In the genomic region with DNA sequence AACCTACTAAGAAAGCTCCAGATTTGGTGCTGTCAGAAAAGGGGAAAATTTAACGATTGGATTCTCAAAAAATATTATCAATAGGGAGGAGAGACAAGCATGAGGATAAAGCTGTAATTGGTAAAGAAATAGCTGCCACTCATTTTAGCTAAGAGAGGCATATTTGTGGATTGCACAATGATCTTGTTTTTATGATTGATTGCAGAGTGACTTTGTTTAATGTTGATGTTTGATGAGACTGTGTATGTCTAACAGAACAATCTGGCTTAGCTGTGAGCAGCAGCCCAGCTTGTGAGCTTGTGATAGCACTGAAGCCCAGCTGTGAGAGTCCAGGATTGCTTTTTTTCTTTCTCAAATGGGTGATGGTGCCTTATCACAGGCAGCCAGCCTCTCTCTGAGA, we compare ENCODE assay signal across 23 cellular contexts. TPM values are rescaled to one million over a fixed set of nuclear protein-coding genes. Genes with fewer than 3 reads are reported as not detected.
"Had no signal": no experiment of that assay in that cellular context is flagged by ENCODE, and none has a peak within 500 bp of the region (broad histone marks: within the 10 kb centered on the region; RNA-seq: fewer than 3 reads in every experiment).

No MANE protein-coding gene starts in this region.

- H3K36me3 ChIP-seq: esophagus squamous epithelium, gastrocnemius medialis, heart right ventricle, left lung, lower lobe of right lung had no signal

- ATAC-seq: gastrocnemius medialis, heart right ventricle, left cardiac atrium, left lung, left ventricle myocardium superior, lower lobe of right lung, mucosa of descending colon had no signal

- DNase-seq: dermis blood vessel endothelial cell; dorsolateral prefrontal cortex; effector CD4-positive, alpha-beta T cell; effector memory CD4-positive, alpha-beta T cell; esophagus squamous epithelium; foreskin fibroblast; foreskin melanocyte; gastrocnemius medialis; glutamatergic neuron; head of caudate nucleus; heart right ventricle; hippocampal formation; left cardiac atrium; left lung; left ventricle myocardium superior; lower lobe of right lung; mesenchymal stem cell; mucosa of descending colon had no signal

- H3K4me3 ChIP-seq: coronary artery, dorsolateral prefrontal cortex, esophagus squamous epithelium, gastrocnemius medialis, heart right ventricle, left lung, lower lobe of right lung, mucosa of descending colon had no signal

- H3K9me3 ChIP-seq: esophagus squamous epithelium, gastrocnemius medialis, lower lobe of right lung, mucosa of descending colon had no signal

- H3K4me1 ChIP-seq: esophagus squamous epithelium, gastrocnemius medialis, heart right ventricle, left lung, lower lobe of right lung had no signal

- H3K27ac ChIP-seq: coronary artery, dorsolateral prefrontal cortex, esophagus squamous epithelium, gastrocnemius medialis, heart right ventricle, left lung, lower lobe of right lung had no signal

- FAIRE-seq: colon, endothelial cell of umbilical vein, islet of Langerhans, keratinocyte had no signal

- H3K27me3 ChIP-seq: dorsolateral prefrontal cortex, gastrocnemius medialis had no signal

RNA-seq across cellular contexts. Expression of gene ZNF883, which starts 56.4 kb away (rescaled TPM):
- total RNA-seq: endothelial cell of umbilical vein had no signal
